In genomic region chr18:47968721-47969120, GRCh38 we compare ENCODE assay signal across 1 cellular context.
TF ChIP-seq lines count a peak whose summit lies in the region.

No MANE protein-coding gene starts in this region.

TF ChIP-seq in H1, 55 proteins besides CTCF, POLR2A, EP300 and RAD21:
- TF ChIP-seq E2F6 (IDR thresholded peaks at IDR 0.05): no peak
- TF ChIP-seq SP4 (IDR thresholded peaks at IDR 0.05; ENCODE audit: low read length): no peak
- no peak for TF ChIP-seq TAF7 (optimal IDR thresholded peaks at IDR 0.05; ENCODE audit: borderline replicate concordance, low read depth, low read length)
- no peak for TF ChIP-seq RNF2 (IDR thresholded peaks at IDR 0.05; ENCODE audit: borderline replicate concordance, low read depth, low read length, missing control alignments, poor library complexity, severe bottlenecking)
- no peak for TF ChIP-seq CBX8 (IDR thresholded peaks at IDR 0.05; ENCODE audit: borderline replicate concordance, low read depth, low read length)
- TF ChIP-seq TCF12 (IDR thresholded peaks at IDR 0.05; ENCODE audit: low read depth, low read length): no peak
- TF ChIP-seq SAP30 (IDR thresholded peaks at IDR 0.05; ENCODE audit: insufficient read depth, insufficient replicate concordance, low read length): no peak
